8 cellular contexts compared by ENCODE assay signal in the genomic region with DNA sequence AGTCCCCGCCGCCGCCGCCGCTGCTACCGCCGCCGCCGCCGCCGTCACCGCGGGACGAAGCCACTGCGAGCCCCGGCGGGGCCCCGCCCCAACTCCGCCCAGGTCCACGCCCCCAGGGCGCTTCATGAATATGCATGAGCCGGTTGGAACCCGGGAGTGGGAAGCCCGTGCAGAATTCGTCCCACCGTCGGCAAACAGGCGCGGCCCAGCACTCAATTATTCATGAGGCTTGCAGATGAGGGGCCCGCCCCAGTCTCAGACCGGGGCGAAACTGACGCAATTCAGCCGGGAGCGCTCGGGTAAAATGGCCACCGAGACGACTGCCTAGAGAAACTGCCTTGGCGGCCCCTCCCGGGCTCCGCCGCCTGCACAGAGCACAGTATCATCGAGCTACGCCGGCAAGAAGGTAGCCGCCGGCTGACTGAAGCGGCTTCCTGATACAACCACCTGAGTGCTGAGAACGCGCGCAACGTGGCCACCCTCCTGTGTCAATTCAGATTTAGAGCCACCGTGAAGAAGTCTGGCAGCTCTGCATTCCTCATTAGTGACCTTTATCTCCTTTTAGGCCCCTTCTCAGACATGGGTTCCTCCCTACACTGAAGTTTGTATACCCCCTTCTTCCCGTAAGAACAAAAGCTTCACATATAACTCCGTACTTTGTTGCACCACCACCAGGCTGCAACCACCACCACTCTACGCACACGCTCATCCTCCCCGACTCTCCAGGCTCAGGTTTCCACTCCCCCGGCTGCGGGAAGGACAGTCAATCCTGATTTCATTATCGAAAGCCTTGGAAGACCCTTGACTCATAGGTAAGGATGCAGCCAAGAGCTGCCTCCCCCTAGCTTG. TPM values are rescaled to one million over a fixed set of nuclear protein-coding genes. Genes with fewer than 3 reads are reported as not detected.
DNase-seq lines count a peak whose midpoint lies in the region; ATAC-seq and TF ChIP-seq lines count a peak whose summit lies in the region.

A gene with protein sequence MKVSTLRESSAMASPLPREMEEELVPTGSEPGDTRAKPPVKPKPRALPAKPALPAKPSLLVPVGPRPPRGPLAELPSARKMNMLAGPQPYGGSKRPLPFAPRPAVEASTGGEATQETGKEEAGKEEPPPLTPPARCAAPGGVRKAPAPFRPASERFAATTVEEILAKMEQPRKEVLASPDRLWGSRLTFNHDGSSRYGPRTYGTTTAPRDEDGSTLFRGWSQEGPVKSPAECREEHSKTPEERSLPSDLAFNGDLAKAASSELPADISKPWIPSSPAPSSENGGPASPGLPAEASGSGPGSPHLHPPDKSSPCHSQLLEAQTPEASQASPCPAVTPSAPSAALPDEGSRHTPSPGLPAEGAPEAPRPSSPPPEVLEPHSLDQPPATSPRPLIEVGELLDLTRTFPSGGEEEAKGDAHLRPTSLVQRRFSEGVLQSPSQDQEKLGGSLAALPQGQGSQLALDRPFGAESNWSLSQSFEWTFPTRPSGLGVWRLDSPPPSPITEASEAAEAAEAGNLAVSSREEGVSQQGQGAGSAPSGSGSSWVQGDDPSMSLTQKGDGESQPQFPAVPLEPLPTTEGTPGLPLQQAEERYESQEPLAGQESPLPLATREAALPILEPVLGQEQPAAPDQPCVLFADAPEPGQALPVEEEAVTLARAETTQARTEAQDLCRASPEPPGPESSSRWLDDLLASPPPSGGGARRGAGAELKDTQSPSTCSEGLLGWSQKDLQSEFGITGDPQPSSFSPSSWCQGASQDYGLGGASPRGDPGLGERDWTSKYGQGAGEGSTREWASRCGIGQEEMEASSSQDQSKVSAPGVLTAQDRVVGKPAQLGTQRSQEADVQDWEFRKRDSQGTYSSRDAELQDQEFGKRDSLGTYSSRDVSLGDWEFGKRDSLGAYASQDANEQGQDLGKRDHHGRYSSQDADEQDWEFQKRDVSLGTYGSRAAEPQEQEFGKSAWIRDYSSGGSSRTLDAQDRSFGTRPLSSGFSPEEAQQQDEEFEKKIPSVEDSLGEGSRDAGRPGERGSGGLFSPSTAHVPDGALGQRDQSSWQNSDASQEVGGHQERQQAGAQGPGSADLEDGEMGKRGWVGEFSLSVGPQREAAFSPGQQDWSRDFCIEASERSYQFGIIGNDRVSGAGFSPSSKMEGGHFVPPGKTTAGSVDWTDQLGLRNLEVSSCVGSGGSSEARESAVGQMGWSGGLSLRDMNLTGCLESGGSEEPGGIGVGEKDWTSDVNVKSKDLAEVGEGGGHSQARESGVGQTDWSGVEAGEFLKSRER (N-terminal part only) (minus strand): TSS at position 67 of the 849 bp plus-strand sequence. CDS start 3,067 bp downstream, outside the sequence.

- POLR2A ChIA-PET in CD4-positive, alpha-beta T cell (lab: Charles Lee), result interaction anchor here (0.5 to 3.3 kb wide), 14 partner anchors 10 to 1253 kb away, joined by 3 to 107 read pairs (median 4); a partner anchor contains a TSS
- POLR2A ChIA-PET in activated CD8-positive, alpha-beta T cell treated with anti-CD3 and anti-CD28 coated beads, Interleukin-2, amount 10 ng/mL, durations not matched to agents 7 days and 5 days (lab: Charles Lee), result interaction anchor here (0.6 to 4.4 kb wide), 11 partner anchors 10 to 558 kb away, joined by 3 to 55 read pairs (median 3); a partner anchor contains a TSS

- peak; percentile 90 for ATAC-seq in CD4-positive, alpha-beta T cell (ENCODE audit: poor library complexity)
- ATAC-seq in GM19452 (IDR thresholded peaks at IDR 0.05; ENCODE audit: unreplicated experiment) (peak; percentile 89), HG03575 (IDR thresholded peaks at IDR 0.05; ENCODE audit: extremely low read depth, insufficient number of reproducible peaks, low FRiP score, unreplicated experiment) (peak; percentile 85)
- peak; percentile 91 for ATAC-seq in activated CD8-positive, alpha-beta T cell treated with anti-CD3 and anti-CD28 coated beads, Interleukin-2, amount 10 ng/mL, durations not matched to agents 7 days and 5 days

- no peaks in the 10 kb centered on the region for H3K9me3 ChIP-seq in CD4-positive, alpha-beta T cell (ENCODE audit: control insufficient read depth, low read length)

- peak within 1 kb of the TSS; percentile 93 for H3K4me3 Mint-ChIP-seq in CD4-positive, alpha-beta T cell
- peak within 1 kb of the TSS; percentile 80 for H3K4me3 Mint-ChIP-seq in activated CD8-positive, alpha-beta T cell treated with anti-CD3 and anti-CD28 coated beads, Interleukin-2, amount 10 ng/mL, durations not matched to agents 7 days and 5 days

- H3K27ac ChIP-seq in CD4-positive, alpha-beta T cell (ENCODE audit: low read depth, low read length), result peak within 1 kb of the TSS; percentile 82

- peak within 1 kb of the TSS; percentile 95 for H3K27ac Mint-ChIP-seq in CD4-positive, alpha-beta T cell
- H3K27ac Mint-ChIP-seq in activated CD8-positive, alpha-beta T cell treated with anti-CD3 and anti-CD28 coated beads, Interleukin-2, amount 10 ng/mL, durations not matched to agents 7 days and 5 days, result peak within 1 kb of the TSS; percentile 94

- DNase-seq in CD4-positive, alpha-beta T cell, result peak; percentile 76 to 93 (median 85)
- DNase-seq in NCI-H82 treated with DMSO at 0.1 percent for 48 hours (lab: John Stamatoyannopoulos, UW; ENCODE audit: unreplicated experiment) (peak; percentile 76), ecto neural progenitor cell (ENCODE audit: low spot score) (peak; percentile 98), lower leg skin (ENCODE audit: low spot score in 2 of 2) (peak; percentile 99 to 100)
- peak; percentile 90 for DNase-seq in activated CD8-positive, alpha-beta T cell treated with anti-CD3 and anti-CD28 coated beads, Interleukin-2, amount 10 ng/mL, durations not matched to agents 7 days and 5 days
- DNase-seq in stimulated activated CD4-positive, alpha-beta T cell treated with anti-CD3 and anti-CD28 coated beads, Interleukin-4, amount 100 ng/mL, for 4 hours, result peak; percentile 91 to 93

- intact Hi-C loops in CD4-positive, alpha-beta T cell (cut with DNase I, micrococcal nuclease), result loop anchor here (1.0 to 10.0 kb wide), 6 partner anchors 10 to 1820 kb away; a partner anchor contains a TSS
- intact Hi-C loops in lower leg skin (cut with DNase I; ENCODE audit: low total_unique reads), result no loop called here

- H3K36me3 Mint-ChIP-seq in CD4-positive, alpha-beta T cell (ENCODE audit: low read depth), result peaks cover 64% of the 10 kb centered on the region
- H3K36me3 Mint-ChIP-seq in activated CD8-positive, alpha-beta T cell treated with anti-CD3 and anti-CD28 coated beads, Interleukin-2, amount 10 ng/mL, durations not matched to agents 7 days and 5 days (ENCODE audit: low read depth), result peaks cover 51% of the 10 kb centered on the region

- CTCF ChIA-PET in CD4-positive, alpha-beta T cell (lab: Charles Lee), result interaction anchor here (0.8 to 2.4 kb wide), 7 partner anchors 8 to 346 kb away, joined by 3 to 14 read pairs (median 3); a partner anchor contains a TSS
- CTCF ChIA-PET in activated CD8-positive, alpha-beta T cell treated with anti-CD3 and anti-CD28 coated beads, Interleukin-2, amount 10 ng/mL, durations not matched to agents 7 days and 5 days (lab: Charles Lee), result interaction anchor here (1.0 to 2.8 kb wide), 10 partner anchors 9 to 320 kb away, joined by 3 to 19 read pairs (median 4); a partner anchor contains a TSS

- peak in 1 of 2 donors; percentile 62 for TF ChIP-seq POLR2A in lower leg skin (IDR thresholded peaks at IDR 0.05)

- H3K4me1 Mint-ChIP-seq in CD4-positive, alpha-beta T cell (ENCODE audit: low read depth), result peaks cover 45% of the 10 kb centered on the region
- peaks cover 62% of the 10 kb centered on the region for H3K4me1 Mint-ChIP-seq in activated CD8-positive, alpha-beta T cell treated with anti-CD3 and anti-CD28 coated beads, Interleukin-2, amount 10 ng/mL, durations not matched to agents 7 days and 5 days (ENCODE audit: low read depth)

- no peak for TF ChIP-seq CTCF in CD4-positive, alpha-beta T cell (IDR thresholded peaks at IDR 0.05)
- TF ChIP-seq CTCF in lower leg skin (IDR thresholded peaks at IDR 0.05), result no peak

- H3K9me3 Mint-ChIP-seq in CD4-positive, alpha-beta T cell, result no peaks in the 10 kb centered on the region
- H3K9me3 Mint-ChIP-seq in activated CD8-positive, alpha-beta T cell treated with anti-CD3 and anti-CD28 coated beads, Interleukin-2, amount 10 ng/mL, durations not matched to agents 7 days and 5 days (ENCODE audit: insufficient read depth), result no peaks in the 10 kb centered on the region

- H3K27me3 ChIP-seq in CD4-positive, alpha-beta T cell (ENCODE audit: control insufficient read depth, insufficient read depth, low read length), result no peaks in the 10 kb centered on the region

- 1% methylated on average over 38 to 50 of the region's 61 CpGs for WGBS in lower leg skin, 2 donors

- peak within 1 kb of the TSS; percentile 67 for H3K4me3 ChIP-seq in lower leg skin (ENCODE audit: low read depth, poor library complexity, severe bottlenecking)

- no peaks in the 10 kb centered on the region for H3K27me3 Mint-ChIP-seq in CD4-positive, alpha-beta T cell
- no peaks in the 10 kb centered on the region for H3K27me3 Mint-ChIP-seq in activated CD8-positive, alpha-beta T cell treated with anti-CD3 and anti-CD28 coated beads, Interleukin-2, amount 10 ng/mL, durations not matched to agents 7 days and 5 days (ENCODE audit: low read depth)

RNA-seq across cellular contexts. Expression of the gene that starts here (rescaled TPM):
- 10 to 100 TPM; 12.9 to 13.2 TPM for total RNA-seq in CD4-positive, alpha-beta T cell
- 10 to 100 TPM; 10.5 to 10.9 TPM for total RNA-seq in activated CD8-positive, alpha-beta T cell treated with anti-CD3 and anti-CD28 coated beads, Interleukin-2, amount 10 ng/mL, durations not matched to agents 7 days and 5 days
- total RNA-seq in lower leg skin, result 100 to 1,000 TPM; 219 to 273 (median 230) TPM

Comparison
In these comparisons a context has a peak if more than half of its experiments do, and no peak if none do; other contexts are left out.
1. Peak in every context shown above with its lines: DNase-seq, ATAC-seq, H3K4me3 ChIP-seq and H3K27ac ChIP-seq.
2. RNA of the gene that starts here (total RNA-seq): 219 to 273 TPM in lower leg skin; 12.9 to 13.2 TPM in CD4-positive, alpha-beta T cell and 10.5 to 10.9 TPM in activated CD8-positive, alpha-beta T cell treated with anti-CD3 and anti-CD28 coated beads, Interleukin-2, amount 10 ng/mL, durations not matched to agents 7 days and 5 days; every median in the first group is over 10 times any median in the second.